8 cellular contexts compared by ENCODE assay signal in genomic region chr11:68008381-68009337, GRCh38. TPM values are rescaled to one million over a fixed set of nuclear protein-coding genes. Genes with fewer than 3 reads are reported as not detected.
DNase-seq lines count a peak whose midpoint lies in the region; ATAC-seq and TF ChIP-seq lines count a peak whose summit lies in the region.

No MANE protein-coding gene starts in this region.

- H3K36me3 ChIP-seq in PC-3 (ENCODE audit: low read depth, low read length), result no peaks in the 10 kb centered on the region
- H3K36me3 ChIP-seq in hepatocyte (replicated peaks; ENCODE audit: insufficient read depth, low read depth), result no peaks in the 10 kb centered on the region
- no peaks in the 10 kb centered on the region for H3K36me3 ChIP-seq in suprapubic skin
- no peaks in the 10 kb centered on the region for H3K36me3 ChIP-seq in A673 (ENCODE audit: insufficient read depth, low read length, poor library complexity, severe bottlenecking)

- peak overlapping the region; percentile 96; the same call in 1 of the 2 replicates for H3K27ac ChIP-seq in PC-3 (ENCODE audit: low read length)
- peak overlapping the region; percentile 93 for H3K27ac ChIP-seq in hepatocyte
- H3K27ac ChIP-seq in suprapubic skin, result peak overlapping the region; percentile 88
- H3K27ac ChIP-seq in A673 (ENCODE audit: low read depth, low read length, poor library complexity, severe bottlenecking), result no peak overlapping the region

- intact Hi-C loops in PC-3 (cut with micrococcal nuclease) (loop anchor here (1.0 kb wide), 1 partner anchor 13 kb away; no protein-coding TSS in a partner anchor), A673 (cut with micrococcal nuclease; ENCODE audit: unreplicated experiment) (loop anchor here (10.0 kb wide), 1 partner anchor 196 kb away; no protein-coding TSS in a partner anchor)

- BruUV-seq in PC-3 (replicated peaks; lab: Mats Ljungman, UMichigan) (no TSS peak), A673 (replicated peaks; lab: Mats Ljungman, UMichigan) (no TSS peak)

- H3K9me2 ChIP-seq in PC-3 (replicated peaks; ENCODE audit: low read length), result no peaks in the 10 kb centered on the region
- H3K9me2 ChIP-seq in hepatocyte (replicated peaks; ENCODE audit: insufficient read depth), result no peaks in the 10 kb centered on the region

- H2AFZ ChIP-seq in PC-3 (ENCODE audit: low read length), result no peak overlapping the region
- no peak overlapping the region for H2AFZ ChIP-seq in hepatocyte

- no peaks in the 10 kb centered on the region for H3K27me3 ChIP-seq in PC-3 (ENCODE audit: low read length)
- H3K27me3 ChIP-seq in hepatocyte, result no peaks in the 10 kb centered on the region
- no peaks in the 10 kb centered on the region for H3K27me3 ChIP-seq in suprapubic skin
- peaks cover 5% of the 10 kb centered on the region for H3K27me3 ChIP-seq in A673 (replicated peaks; ENCODE audit: insufficient read depth, low read depth, low read length, poor library complexity)

- peaks cover 52% of the 10 kb centered on the region for H3K4me1 ChIP-seq in PC-3 (ENCODE audit: insufficient read depth, low read length)
- peaks cover 34% of the 10 kb centered on the region for H3K4me1 ChIP-seq in hepatocyte (ENCODE audit: insufficient read depth)
- H3K4me1 ChIP-seq in suprapubic skin, result peaks cover 59% of the 10 kb centered on the region
- H3K4me1 ChIP-seq in A673 (ENCODE audit: insufficient read depth, low read length, poor library complexity, severe bottlenecking), result peaks cover 6% of the 10 kb centered on the region

- POLR2A ChIA-PET in PC-3 (lab: Charles Lee; ENCODE audit: unreplicated experiment), result no interaction called here
- POLR2A ChIA-PET in A673 (lab: Charles Lee; ENCODE audit: low non-redundant PET), result no interaction called here

- no peak for TF ChIP-seq EP300 in suprapubic skin (IDR thresholded peaks at IDR 0.05)

- peak; percentile 56 for DNase-seq in NCI-H146 (lab: John Stamatoyannopoulos, UW)
- DNase-seq in NCI-H146 treated with DMSO at 0.1 percent for 48 hours (lab: John Stamatoyannopoulos, UW; ENCODE audit: unreplicated experiment), result no peak
- DNase-seq in PC-3, result no peak
- DNase-seq in hepatocyte (ENCODE audit: low spot score), result no peak
- DNase-seq in suprapubic skin (ENCODE audit: low spot score in 2 of 2), result peak; percentile 71 to 76
- DNase-seq in A673 (ENCODE audit: low spot score), result no peak

- CTCF ChIA-PET in PC-3 (lab: Charles Lee), result no interaction called here
- CTCF ChIA-PET in A673 (lab: Charles Lee), result no interaction called here

- H3K79me2 ChIP-seq in PC-3 (ENCODE audit: low read length) (peaks cover 24% of the 10 kb centered on the region), hepatocyte (no peaks in the 10 kb centered on the region)

- ATAC-seq in PC-3 (no peak), GM18517 (IDR thresholded peaks at IDR 0.05; ENCODE audit: unreplicated experiment) (no peak), GM19395 (IDR thresholded peaks at IDR 0.05; ENCODE audit: unreplicated experiment) (no peak)

- H3F3A ChIP-seq in PC-3 (ENCODE audit: low read length, unreplicated experiment), result peaks cover 7% of the 10 kb centered on the region

- H4K20me1 ChIP-seq in PC-3 (ENCODE audit: low read length) (no peaks in the 10 kb centered on the region), hepatocyte (ENCODE audit: insufficient read depth, poor library complexity, severe bottlenecking) (no peaks in the 10 kb centered on the region)

- H3K9me3 ChIP-seq in PC-3 (ENCODE audit: low read length), result no peaks in the 10 kb centered on the region
- H3K9me3 ChIP-seq in hepatocyte (ENCODE audit: low read depth), result no peaks in the 10 kb centered on the region
- no peaks in the 10 kb centered on the region for H3K9me3 ChIP-seq in suprapubic skin
- H3K9me3 ChIP-seq in A673 (ENCODE audit: low read depth, low read length, poor library complexity, severe bottlenecking), result no peaks in the 10 kb centered on the region

- H3K4me2 ChIP-seq in PC-3 (ENCODE audit: low read length) (no peak overlapping the region), hepatocyte (no peak overlapping the region)

- H3K9ac ChIP-seq in PC-3 (ENCODE audit: low read length), result no peak overlapping the region

- WGBS in hepatocyte (ENCODE audit: low lambda C conversion rate, missing lambda C conversion rate), result 92% methylated on average over 24 of the region's 27 CpGs
- 57% methylated on average over 11 of the region's 27 CpGs for WGBS in suprapubic skin

- no peak for TF ChIP-seq CTCF in PC-3 (conservative IDR thresholded peaks at IDR 0.05; ENCODE audit: low read depth, low read length)
- no peak for TF ChIP-seq CTCF in hepatocyte (IDR thresholded peaks at IDR 0.05; ENCODE audit: poor library complexity)
- TF ChIP-seq CTCF in suprapubic skin (IDR thresholded peaks at IDR 0.05), result no peak
- TF ChIP-seq CTCF in A673 (conservative IDR thresholded peaks at IDR 0.05; ENCODE audit: low read depth, low read length), result no peak

- no peak for TF ChIP-seq POLR2A in suprapubic skin (IDR thresholded peaks at IDR 0.05)

- no peak overlapping the region for H3K4me3 ChIP-seq in PC-3 (ENCODE audit: low read length)
- no peak overlapping the region for H3K4me3 ChIP-seq in hepatocyte
- H3K4me3 ChIP-seq in suprapubic skin, result no peak overlapping the region
- no peak overlapping the region for H3K4me3 ChIP-seq in A673 (ENCODE audit: low read depth, low read length, poor library complexity, severe bottlenecking)

RNA-seq across cellular contexts. Expression of gene ALDH3B1, which starts 1.5 kb away (rescaled TPM):
- total RNA-seq in PC-3 (2014; rRNA removed), result 26.0 and 28.1 TPM in 2 replicates
- 11.7 and 15.4 TPM in 2 replicates for total RNA-seq in hepatocyte
- 15.7 and 16.9 TPM in 2 replicates for polyA plus RNA-seq in hepatocyte
- 1 to 10 TPM; 3.2 to 6.4 (median 5.9) TPM for total RNA-seq in suprapubic skin
- not detected in 2 replicates for total RNA-seq in A673 (2021)

RNA-seq across cellular contexts. Expression of gene UNC93B1, which starts 4.8 kb away (rescaled TPM):
- total RNA-seq in PC-3 (2014; rRNA removed) (66.8 and 77.0 TPM in 2 replicates), hepatocyte (22.6 and 23.5 TPM in 2 replicates), suprapubic skin (10 to 100 TPM; 22.7 to 34.3 (median 28.1) TPM), A673 (2021) (1.4 and 2.4 TPM in 2 replicates)
- 38.0 and 42.9 TPM in 2 replicates for polyA plus RNA-seq in hepatocyte

RNA-seq across cellular contexts. Expression of gene NDUFS8, which starts 21.8 kb away (rescaled TPM):
- total RNA-seq in PC-3 (2014; rRNA removed), result 560 and 576 TPM in 2 replicates
- 100 and 111 TPM in 2 replicates for total RNA-seq in hepatocyte
- polyA plus RNA-seq in hepatocyte, result 286 and 287 TPM in 2 replicates
- total RNA-seq in suprapubic skin, result 100 to 1,000 TPM in 3 of 4 donors, 10 to 100 TPM in 1; 90.8 to 155 (median 148) TPM
- 220 and 234 TPM in 2 replicates for total RNA-seq in A673 (2021)

RNA-seq across cellular contexts. Expression of gene TCIRG1, which starts 30.2 kb away (rescaled TPM):
- total RNA-seq in PC-3 (2014; rRNA removed) (183 and 203 TPM in 2 replicates), hepatocyte (61.0 and 77.4 TPM in 2 replicates), suprapubic skin (10 to 100 TPM; 19.4 to 50.9 (median 41.2) TPM), A673 (2021) (15.0 and 18.4 TPM in 2 replicates)
- polyA plus RNA-seq in hepatocyte, result 125 and 199 TPM in 2 replicates

Comparison
In these comparisons a context has a peak if more than half of its experiments do, and no peak if none do; other contexts are left out.
1. DNase-seq: peak in NCI-H146 (single experiment) and suprapubic skin (2 of 2); none in NCI-H146 treated with DMSO at 0.1 percent for 48 hours (single experiment), PC-3 (single experiment), hepatocyte (single experiment) and A673 (single experiment).